ENCODE assay signal across 20 cellular contexts in the genomic region with DNA sequence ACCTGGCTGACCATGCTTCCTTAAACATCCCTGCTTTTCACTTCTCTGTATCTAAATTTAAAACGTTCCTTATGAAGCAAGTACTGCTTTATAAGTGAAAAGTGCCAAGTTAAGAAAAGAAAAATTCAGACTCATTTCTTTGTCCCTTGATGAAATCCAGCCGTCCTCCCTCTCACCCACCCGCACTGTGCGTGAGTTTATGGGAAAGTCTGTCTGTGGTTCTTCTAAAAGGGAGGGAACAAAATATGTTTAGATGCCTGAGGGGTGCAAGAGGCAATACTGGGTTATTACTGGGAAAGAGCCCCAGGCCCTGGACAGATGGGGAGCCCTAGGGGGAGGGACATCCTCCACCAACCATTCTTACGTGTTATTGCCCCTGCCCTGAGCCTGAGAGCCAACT. TPM values are rescaled to one million over a fixed set of nuclear protein-coding genes. Genes with fewer than 3 reads are reported as not detected.
"Had no signal": no experiment of that assay in that cellular context is flagged by ENCODE, and none has a peak within 500 bp of the region (broad histone marks: within the 10 kb centered on the region; RNA-seq: fewer than 3 reads in every experiment).

No MANE protein-coding gene starts in this region.

- H3K9me3 ChIP-seq: esophagus muscularis mucosa, gastroesophageal sphincter, neutrophil, suprapubic skin, thyroid gland, upper lobe of left lung had no signal

- H3K27me3 Mint-ChIP-seq: effector memory CD8-positive, alpha-beta T cell had no signal

- H3K27ac ChIP-seq: epithelial cell of prostate, esophagus muscularis mucosa, gastroesophageal sphincter, neutrophil, suprapubic skin, thyroid gland, upper lobe of left lung had no signal

- ATAC-seq: effector memory CD8-positive, alpha-beta T cell; gastroesophageal sphincter; left cardiac atrium; left ventricle myocardium superior; right cardiac atrium; stimulated activated naive CD8-positive, alpha-beta T cell treated with anti-CD3 and anti-CD28 coated beads, Interleukin-15, Interleukin-2, amounts not matched to agents 100 U/mL and 50 U/mL, for 24 hours had no signal

- H3K4me3 ChIP-seq: esophagus muscularis mucosa, gastroesophageal sphincter, lung, suprapubic skin, thyroid gland, upper lobe of left lung had no signal

- H3K36me3 Mint-ChIP-seq: immature natural killer cell, naive B cell had no signal

- DNase-seq: effector memory CD8-positive, alpha-beta T cell; immature natural killer cell; left ventricle myocardium superior; mesenchymal stem cell; naive B cell; nephron progenitor cell; small intestine; stimulated activated CD4-positive, alpha-beta T cell treated with anti-CD3 and anti-CD28 coated beads, Interleukin-2, amount 100 ng/mL, for 48 hours; stimulated activated naive CD8-positive, alpha-beta T cell treated with anti-CD3 and anti-CD28 coated beads, Interleukin-15, Interleukin-2, amounts not matched to agents 100 U/mL and 50 U/mL, for 24 hours; thyroid gland had no signal

- H3K4me3 Mint-ChIP-seq: effector memory CD8-positive, alpha-beta T cell; immature natural killer cell; nephron progenitor cell had no signal

- H3K9me3 Mint-ChIP-seq: effector memory CD8-positive, alpha-beta T cell; immature natural killer cell; naive B cell; nephron progenitor cell had no signal

- H3K27me3 ChIP-seq: esophagus muscularis mucosa, gastroesophageal sphincter, suprapubic skin, thyroid gland, upper lobe of left lung had no signal

- H3K36me3 ChIP-seq: esophagus muscularis mucosa, gastroesophageal sphincter, neutrophil, suprapubic skin, thyroid gland, upper lobe of left lung had no signal

- H3K27ac Mint-ChIP-seq: nephron progenitor cell had no signal

RNA-seq across cellular contexts. Expression of gene SPDEF, which starts 31.1 kb away (rescaled TPM):
- total RNA-seq: esophagus muscularis mucosa, left ventricle myocardium superior, osteocyte, thyroid gland had no signal

RNA-seq across cellular contexts. Expression of gene PACSIN1, which starts 59.1 kb away (rescaled TPM):
- total RNA-seq: osteocyte had no signal
